ENCODE assay signal across 8 cellular contexts in genomic region chr19:16896098-16896912, GRCh38. TPM values are rescaled to one million over a fixed set of nuclear protein-coding genes. Genes with fewer than 3 reads are reported as not detected.
A peak's percentile ranks its signal among the peaks of the same experiment; 100 is the strongest.
DNase-seq lines count a peak whose midpoint lies in the region; ATAC-seq and TF ChIP-seq lines count a peak whose summit lies in the region.

No MANE protein-coding gene starts in this region.

- H3K4me1 Mint-ChIP-seq in nephron, result peaks cover 5% of the 10 kb centered on the region

- peak overlapping the region in 15 of 59 donors; percentile 12 to 74 (median 46) for H3K27ac ChIP-seq in dorsolateral prefrontal cortex

- H3K4me3 Mint-ChIP-seq in nephron, result peak overlapping the region; percentile 84 to 86 (median 84)

- DNase-seq in HuH-7 (ENCODE audit: low spot score), result peak; percentile 41
- DNase-seq in dorsolateral prefrontal cortex, result no peak
- DNase-seq in G401 (ENCODE audit: low spot score), result no peak
- DNase-seq in NCI-H187 (lab: John Stamatoyannopoulos, UW), result no peak
- no peak for DNase-seq in SIG-M5 treated with dmso at 0.1 percent for 504 hours (lab: John Stamatoyannopoulos, UW; ENCODE audit: unreplicated experiment)
- no peak for DNase-seq in T-helper 9 cell

- intact Hi-C loops in dorsolateral prefrontal cortex (cut with DNase I), result no loop called here

- peaks cover 0 to 36% (median 8%) of the 10 kb centered on the region in 45 donors for H3K27me3 ChIP-seq in dorsolateral prefrontal cortex

- H3K9me3 Mint-ChIP-seq in nephron, result no peaks in the 10 kb centered on the region

- in situ Hi-C loops in G401 (cut with HindIII; ENCODE audit: low sequenced_read_pairs), result no loop called here

- peak; percentile 8 for ATAC-seq in GM19372 (IDR thresholded peaks at IDR 0.05; ENCODE audit: low read depth, unreplicated experiment)

- H3K27ac Mint-ChIP-seq in nephron, result no peak overlapping the region

- no peaks in the 10 kb centered on the region for H3K36me3 Mint-ChIP-seq in nephron (ENCODE audit: low read depth)

- TF ChIP-seq CTCF in dorsolateral prefrontal cortex (IDR thresholded peaks at IDR 0.05 in 54 of 56, conservative IDR thresholded peaks at IDR 0.05 in 2 of 56; ENCODE audit: low read depth in 1 of 56, partially characterized antibody in 56 of 56) (no peak), nephron (IDR thresholded peaks at IDR 0.05; ENCODE audit: unreplicated experiment in 3 of 3) (no peak)

- H3K27me3 Mint-ChIP-seq in nephron (ENCODE audit: low read depth), result peaks cover 15% of the 10 kb centered on the region

- H3K4me3 ChIP-seq in dorsolateral prefrontal cortex, result peak overlapping the region in 58 of 59 donors; percentile 10 to 68 (median 47)

RNA-seq across cellular contexts. Expression of gene F2RL3, which starts 7.5 kb away (rescaled TPM):
- total RNA-seq in dorsolateral prefrontal cortex, result 1 to 10 TPM in 2 of 120 experiments, under 1 TPM in 31, not detected in 87; 0.07 to 1.3 (median 0.26) TPM
- not detected in 2 replicates for total RNA-seq in G401 (2014; rRNA removed; shearing (Covaris generic))
